ENCODE assay signal across 9 cellular contexts in genomic region chr10:84148006-84148597, GRCh38. TPM values are rescaled to one million over a fixed set of nuclear protein-coding genes. Genes with fewer than 3 reads are reported as not detected.
DNase-seq lines count a peak whose midpoint lies in the region; ATAC-seq, FAIRE-seq and TF ChIP-seq lines count a peak whose summit lies in the region.
"Not testable (repeated sequence)": the region's sequence is repeated elsewhere in the genome, so short reads cannot be mapped to it uniquely, and the experiment has no call there.
"Had no signal": no experiment of that assay in that cellular context is flagged by ENCODE, and none has a peak within 500 bp of the region (broad histone marks: within the 10 kb centered on the region; RNA-seq: fewer than 3 reads in every experiment).

No MANE protein-coding gene starts in this region.

- not testable (repeated sequence) for H3K4me2 ChIP-seq in Karpas-422 (ENCODE audit: low read depth, low read length, poor library complexity, severe bottlenecking); PC-9; K562 (ENCODE audit: insufficient read depth, low read length)

- not testable (repeated sequence) for H3K4me1 ChIP-seq in Karpas-422 (ENCODE audit: low read length); PC-9 (replicated peaks; ENCODE audit: insufficient read depth); K562 (replicated peaks in 1 of 2; ENCODE audit: control insufficient read depth in 2 of 2, insufficient read depth in 2 of 2, low read length in 2 of 2); gastroesophageal sphincter; naive thymus-derived CD4-positive, alpha-beta T cell (ENCODE audit: control insufficient read depth in 2 of 2, insufficient read depth in 2 of 2, low read length in 2 of 2)

- POLR2A ChIA-PET in PC-9 (lab: Charles Lee; ENCODE audit: unreplicated experiment): not testable (repeated sequence)
- POLR2A ChIA-PET in K562 (lab: Yijun Ruan, JAX): interaction anchor here (0.7 to 3.5 kb wide), 7 partner anchors 8 to 180 kb away, joined by 3 to 27 read pairs (median 3); partner anchors contain the start of genes CCSER2 and GHITM
- POLR2A ChIA-PET in naive thymus-derived CD4-positive, alpha-beta T cell (lab: Charles Lee): interaction anchor here (0.7 to 2.6 kb wide), 2 partner anchors 9 to 29 kb away, joined by 4 to 14 read pairs; partner anchors contain the start of gene GHITM

- H3K9me3 Mint-ChIP-seq in naive thymus-derived CD4-positive, alpha-beta T cell: not testable (repeated sequence)

- H3K36me3 Mint-ChIP-seq in naive thymus-derived CD4-positive, alpha-beta T cell: peaks cover 12 to 51% (median 30%) of the 10 kb centered on the region in 5 donors

- WGBS in K562 (ENCODE audit: insufficient coverage, low coverage, missing lambda C conversion rate): 81% methylated on average over 9 of the region's 9 CpGs
- WGBS in gastroesophageal sphincter (ENCODE audit: low coverage in 1 of 2), 2 donors: 69 to 81% methylated on average over 5 to 9 of the region's 9 CpGs

- not testable (repeated sequence) for H3K9me2 ChIP-seq in Karpas-422 (replicated peaks; ENCODE audit: insufficient read depth, low read length); PC-9 (ENCODE audit: insufficient read depth)

- not testable (repeated sequence) for H3K9ac ChIP-seq in Karpas-422 (ENCODE audit: low read length); K562 (ENCODE audit: insufficient read depth in 1 of 2, low read depth in 2 of 2, low read length in 2 of 2)

- H4K20me1 ChIP-seq in Karpas-422 (ENCODE audit: insufficient read depth, low read depth, low read length); K562 (replicated peaks; ENCODE audit: control insufficient read depth, insufficient read depth, low read length): not testable (repeated sequence)
- peaks cover 56% of the 10 kb centered on the region for H4K20me1 ChIP-seq in PC-9 (ENCODE audit: insufficient read depth)

- peaks cover 0 to 31% (median 22%) of the 10 kb centered on the region in 7 donors for H3K4me1 Mint-ChIP-seq in naive thymus-derived CD4-positive, alpha-beta T cell

- not testable (repeated sequence) for H3K27me3 ChIP-seq in H7 (ENCODE audit: control insufficient read depth, insufficient read depth, low read length); Karpas-422 (ENCODE audit: low read length); PC-9 (ENCODE audit: insufficient read depth, low read depth); K562 (ENCODE audit: control insufficient read depth in 2 of 2, insufficient read depth in 2 of 2, low read length in 2 of 2); gastroesophageal sphincter; naive thymus-derived CD4-positive, alpha-beta T cell (ENCODE audit: control insufficient read depth in 2 of 2, insufficient read depth in 2 of 2, low read length in 2 of 2)

- intact Hi-C loops in PC-9 (cut with micrococcal nuclease; ENCODE audit: unreplicated experiment) (loop anchor here (1.0 kb wide), 1 partner anchor 389 kb away; no protein-coding TSS in a partner anchor), K562 (cut with micrococcal nuclease) (loop anchor here (2.0 kb wide), 1 partner anchor 57 kb away; no protein-coding TSS in a partner anchor)
- intact Hi-C loops in naive thymus-derived CD4-positive, alpha-beta T cell (cut with micrococcal nuclease): loop anchor here (1.0 to 5.0 kb wide), 6 partner anchors 9 to 389 kb away; partner anchors contain the start of genes GHITM (in 2 of the 2) and CDHR1 (in 1 of the 2)

- not testable (repeated sequence) for H3K4me3 Mint-ChIP-seq in naive thymus-derived CD4-positive, alpha-beta T cell

- BruUV-seq in PC-9 (replicated peaks; lab: Mats Ljungman, UMichigan); K562 (replicated peaks; lab: Mats Ljungman, UMichigan): not testable (repeated sequence)

- H2AFZ ChIP-seq in Karpas-422 (ENCODE audit: low read length); PC-9; K562 (ENCODE audit: low read depth, low read length): not testable (repeated sequence)

- peak; percentile 9 for DNase-seq in GM04503 (ENCODE audit: low read depth)
- DNase-seq in H7: peak; percentile 29
- peak; percentile 56 for DNase-seq in Karpas-422
- peak in 1 of 2 experiments; percentile 55 for DNase-seq in PC-9
- peak; percentile 48 to 62 (median 54) for DNase-seq in K562 (ENCODE audit: extremely low read depth in 1 of 4, low spot score in 3 of 4)
- DNase-seq in naive thymus-derived CD4-positive, alpha-beta T cell: peak in 7 of 9 donors; percentile 19 to 50 (median 38)

- TF ChIP-seq CTCF in 22Rv1 (IDR thresholded peaks at IDR 0.05) (peak; percentile 85), PC-9 (conservative IDR thresholded peaks at IDR 0.05) (peak; percentile 88), K562 (IDR thresholded peaks at IDR 0.05 in 2 of 3, conservative IDR thresholded peaks at IDR 0.05 in 1 of 3; ENCODE audit: insufficient read depth in 2 of 3, low read depth in 1 of 3, low read length in 3 of 3) (peak; percentile 60 to 81 (median 66)), gastroesophageal sphincter (IDR thresholded peaks at IDR 0.05) (peak; percentile 44 to 61 (median 51))

- H3K27ac Mint-ChIP-seq in naive thymus-derived CD4-positive, alpha-beta T cell: peak overlapping the region in 1 of 9 donors; percentile 52

- peaks cover 25% of the 10 kb centered on the region for H3F3A ChIP-seq in PC-9 (ENCODE audit: insufficient read depth, low read depth)

- H3K27ac ChIP-seq in 22Rv1; Karpas-422 (ENCODE audit: low read length); PC-9; K562 (ENCODE audit: extremely low read depth, low read depth, low read length); gastroesophageal sphincter; naive thymus-derived CD4-positive, alpha-beta T cell (ENCODE audit: low read depth, low read length): not testable (repeated sequence)

- CTCF ChIA-PET in PC-9 (lab: Charles Lee): interaction anchor here (1.0 to 1.9 kb wide), 2 partner anchors 9 to 389 kb away, joined by 4 to 7 read pairs; no protein-coding TSS in a partner anchor
- CTCF ChIA-PET in K562 (lab: Yijun Ruan, JAX; ENCODE audit: low intra/inter-chr PET ratio): interaction anchor here (0.7 to 1.6 kb wide), 2 partner anchors 58 to 67 kb away, joined by 3 to 12 read pairs; no protein-coding TSS in a partner anchor
- CTCF ChIA-PET in naive thymus-derived CD4-positive, alpha-beta T cell (lab: Charles Lee): interaction anchor here (0.6 to 3.7 kb wide), 15 partner anchors 9 to 389 kb away, joined by 3 to 51 read pairs (median 3); partner anchors contain the start of genes CDHR1 and GHITM

- H3K36me3 ChIP-seq in H7 (replicated peaks; ENCODE audit: control insufficient read depth, insufficient read depth, low read length) (peaks cover 29% of the 10 kb centered on the region), Karpas-422 (ENCODE audit: insufficient read depth, low read length) (peaks cover 27% of the 10 kb centered on the region; the same call in 1 of the 2 replicates), PC-9 (ENCODE audit: low read depth) (peaks cover 82% of the 10 kb centered on the region), K562 (ENCODE audit: control insufficient read depth, insufficient read depth, low read length) (peaks cover 96% of the 10 kb centered on the region), gastroesophageal sphincter (peaks cover 27 to 100% of the 10 kb centered on the region in 2 donors)
- peaks cover 47 to 78% (median 55%) of the 10 kb centered on the region in 3 experiments for H3K36me3 ChIP-seq in naive thymus-derived CD4-positive, alpha-beta T cell (ENCODE audit: control insufficient read depth in 2 of 3, insufficient read depth in 3 of 3, low read length in 3 of 3)

- in situ Hi-C loops in K562 (cut with MboI): not testable (repeated sequence)

- TF ChIP-seq RAD21 in K562 (CRISPR knock-in tag; conservative IDR thresholded peaks at IDR 0.05 in 1 of 2, IDR thresholded peaks at IDR 0.05 in 1 of 2): peak; percentile 7 to 29; a peak in 2 of 4 replicates

- H3K9me3 ChIP-seq in Karpas-422 (ENCODE audit: low read length); PC-9 (ENCODE audit: insufficient read depth, low read depth); K562 (replicated peaks; ENCODE audit: control insufficient read depth, insufficient read depth, low read depth, low read length); gastroesophageal sphincter; naive thymus-derived CD4-positive, alpha-beta T cell (ENCODE audit: control insufficient read depth in 2 of 3, low read length in 3 of 3): not testable (repeated sequence)

- TF ChIP-seq EP300 in K562 (IDR thresholded peaks at IDR 0.05; ENCODE audit: low read length); gastroesophageal sphincter (IDR thresholded peaks at IDR 0.05): not testable (repeated sequence)

- not testable (repeated sequence) for H3K79me2 ChIP-seq in Karpas-422 (ENCODE audit: low read length); PC-9 (ENCODE audit: low read depth)
- H3K79me2 ChIP-seq in K562 (ENCODE audit: control insufficient read depth, insufficient read depth, low read length): peaks cover 12% of the 10 kb centered on the region; the same call in 2 of the 3 replicates

- H3K4me3 ChIP-seq in H7 (ENCODE audit: insufficient read depth, low read depth, low read length); Karpas-422 (ENCODE audit: low read length); PC-9; K562; gastroesophageal sphincter; naive thymus-derived CD4-positive, alpha-beta T cell (ENCODE audit: low read length): not testable (repeated sequence)

- FAIRE-seq in K562 (lab: Jason Lieb, UNC): not testable (repeated sequence)

- not testable (repeated sequence) for TF ChIP-seq POLR2A in K562 (conservative IDR thresholded peaks at IDR 0.05); gastroesophageal sphincter (IDR thresholded peaks at IDR 0.05)

- peak; percentile 86 for ATAC-seq in K562
- ATAC-seq in gastroesophageal sphincter: not testable (repeated sequence)
- ATAC-seq in naive thymus-derived CD4-positive, alpha-beta T cell: peak; percentile 91

- H3K27me3 Mint-ChIP-seq in naive thymus-derived CD4-positive, alpha-beta T cell: not testable (repeated sequence)

- not testable (repeated sequence) for H3K9me1 ChIP-seq in K562 (ENCODE audit: control insufficient read depth, insufficient read depth, low read length)

RNA-seq across cellular contexts. Expression of gene GHITM, which starts 8.8 kb away (rescaled TPM):
- total RNA-seq in H7 (2014; rRNA removed; shearing (Covaris generic)): 165 and 173 TPM in 2 replicates
- 78.4 and 82.3 TPM in 2 replicates for total RNA-seq in Karpas-422 (2014; rRNA removed; shearing (Covaris generic); ENCODE audit: low replicate concordance)
- total RNA-seq in PC-9 (2021) (268 and 291 TPM in 2 replicates), K562 (2014; rRNA removed) (353 and 382 TPM in 2 replicates), K562 (2014; rRNA removed; fragmentation: Illumina TruSeq; extraction: Trizol) (410 and 439 TPM in 2 replicates), K562 (2015; rRNA removed; fragmentation: Illumina TruSeq; extraction: Trizol) (319 and 332 TPM in 2 replicates), K562 (2021) (322 and 329 TPM in 2 replicates), gastroesophageal sphincter (100 to 1,000 TPM; 134 to 230 (median 190) TPM)
- total RNA-seq in K562 (2011; cell fraction: chromatin; rRNA removed; ENCODE audit: low replicate concordance): 28.3 and 42.0 TPM in 2 replicates
- total RNA-seq in K562 (2011; cell fraction: nucleolus; rRNA removed): 35.7 and 40.9 TPM in 2 replicates
- total RNA-seq in K562 (2011; cell fraction: nucleoplasm; rRNA removed): 48.2 and 55.7 TPM in 2 replicates
- polyA plus RNA-seq in K562 (2011; rRNA removed) (419 and 525 TPM in 2 replicates), K562 (2014; fragmentation: Illumina TruSeq; extraction: Trizol) (335 and 347 TPM in 2 replicates), K562 (2014; fragmentation: Nextera tagmentation; extraction: Ambion mirVana) (1,000 to 10,000 TPM; 1,201 to 1,258 TPM), K562 (2014; rRNA removed) (386 and 401 TPM in 2 replicates)
- polyA plus RNA-seq in K562 (2011; cell fraction: cytosol; rRNA removed): 238 and 341 TPM in 2 replicates
- polyA plus RNA-seq in K562 (2011; cell fraction: nucleus; rRNA removed): 70.0 and 123 TPM in 2 replicates
- 352 and 522 TPM in 2 replicates for polyA plus RNA-seq in K562 (2012)
- 349 and 350 TPM in 2 replicates for polyA minus RNA-seq in K562 (2011; rRNA and poly(A)+ RNA removed)
- polyA minus RNA-seq in K562 (2011; cell fraction: cytosol; rRNA and poly(A)+ RNA removed): 107 and 129 TPM in 2 replicates
- polyA minus RNA-seq in K562 (2011; cell fraction: nucleus; rRNA and poly(A)+ RNA removed): 22.6 and 44.9 TPM in 2 replicates
- 100 to 1,000 TPM in 1 of 5 experiments, 10 to 100 TPM in 4; 61.5 to 115 (median 76.3) TPM for total RNA-seq in naive thymus-derived CD4-positive, alpha-beta T cell
- 100 to 1,000 TPM; 234 to 312 TPM for polyA plus RNA-seq in naive thymus-derived CD4-positive, alpha-beta T cell

RNA-seq across cellular contexts. Expression of gene GPR15LG, which starts 25.5 kb away (rescaled TPM):
- total RNA-seq in H7 (2014; rRNA removed; shearing (Covaris generic)): not detected in 2 replicates
- not detected in 2 replicates for total RNA-seq in Karpas-422 (2014; rRNA removed; shearing (Covaris generic); ENCODE audit: low replicate concordance)
- total RNA-seq in PC-9 (2021): not detected in 2 replicates
- total RNA-seq in K562 (2011; cell fraction: chromatin; rRNA removed; ENCODE audit: low replicate concordance): not detected in 2 replicates
- total RNA-seq in K562 (2011; cell fraction: nucleolus; rRNA removed): not detected in 2 replicates
- not detected in 2 replicates for total RNA-seq in K562 (2011; cell fraction: nucleoplasm; rRNA removed)
- total RNA-seq in K562 (2014; rRNA removed): not detected in 2 replicates
- total RNA-seq in K562 (2014; rRNA removed; fragmentation: Illumina TruSeq; extraction: Trizol): not detected in 2 replicates
- total RNA-seq in K562 (2015; rRNA removed; fragmentation: Illumina TruSeq; extraction: Trizol): 0.51 TPM in 1 of 2 replicates, not detected in the other
- total RNA-seq in K562 (2021): not detected in 2 replicates
- polyA plus RNA-seq in K562 (2011; rRNA removed): not detected in 2 replicates
- polyA plus RNA-seq in K562 (2011; cell fraction: cytosol; rRNA removed): not detected in 2 replicates
- polyA plus RNA-seq in K562 (2011; cell fraction: nucleus; rRNA removed): not detected in 2 replicates
- not detected in 2 replicates for polyA plus RNA-seq in K562 (2012)
- polyA plus RNA-seq in K562 (2014; fragmentation: Illumina TruSeq; extraction: Trizol): not detected in 2 replicates
- polyA plus RNA-seq in K562 (2014; fragmentation: Nextera tagmentation; extraction: Ambion mirVana): not detected
- polyA plus RNA-seq in K562 (2014; rRNA removed): not detected in 2 replicates
- polyA minus RNA-seq in K562 (2011; rRNA and poly(A)+ RNA removed): not detected in 2 replicates
- not detected in 2 replicates for polyA minus RNA-seq in K562 (2011; cell fraction: cytosol; rRNA and poly(A)+ RNA removed)
- polyA minus RNA-seq in K562 (2011; cell fraction: nucleus; rRNA and poly(A)+ RNA removed): not detected in 2 replicates
- total RNA-seq in gastroesophageal sphincter: 10 to 100 TPM in 1 of 4 donors, 1 to 10 TPM in 1, not detected in 2; 1.2 to 10.1 TPM
- total RNA-seq in naive thymus-derived CD4-positive, alpha-beta T cell: not detected
- not detected for polyA plus RNA-seq in naive thymus-derived CD4-positive, alpha-beta T cell
- total RNA-seq: T-helper 1 cell treated with Interleukin-12 subunit alpha and Interleukin-12 subunit beta and Interleukin-4 antibody, amounts not matched to agents 30 ng/mL and 1 ng/mL, for 36 hours had no signal

RNA-seq across cellular contexts. Expression of gene CDHR1, which starts 46.2 kb away (rescaled TPM):
- total RNA-seq in H7 (2014; rRNA removed; shearing (Covaris generic)): 0.90 and 1.7 TPM in 2 replicates
- not detected in 2 replicates for total RNA-seq in Karpas-422 (2014; rRNA removed; shearing (Covaris generic); ENCODE audit: low replicate concordance)
- not detected in 2 replicates for total RNA-seq in PC-9 (2021)
- 7.3 and 9.6 TPM in 2 replicates for total RNA-seq in K562 (2011; cell fraction: chromatin; rRNA removed; ENCODE audit: low replicate concordance)
- total RNA-seq in K562 (2011; cell fraction: nucleolus; rRNA removed): 5.5 and 6.0 TPM in 2 replicates
- 3.8 and 5.6 TPM in 2 replicates for total RNA-seq in K562 (2011; cell fraction: nucleoplasm; rRNA removed)
- 0.23 and 0.29 TPM in 2 replicates for total RNA-seq in K562 (2014; rRNA removed)
- total RNA-seq in K562 (2014; rRNA removed; fragmentation: Illumina TruSeq; extraction: Trizol): 0.07 and 0.26 TPM in 2 replicates
- 0.07 and 0.11 TPM in 2 replicates for total RNA-seq in K562 (2015; rRNA removed; fragmentation: Illumina TruSeq; extraction: Trizol)
- 0.20 and 0.56 TPM in 2 replicates for total RNA-seq in K562 (2021)
- polyA plus RNA-seq in K562 (2011; rRNA removed): 0.99 and 2.1 TPM in 2 replicates
- 0.40 and 1.1 TPM in 2 replicates for polyA plus RNA-seq in K562 (2011; cell fraction: cytosol; rRNA removed)
- 7.8 and 11.0 TPM in 2 replicates for polyA plus RNA-seq in K562 (2011; cell fraction: nucleus; rRNA removed)
- polyA plus RNA-seq in K562 (2012): 0.44 and 0.76 TPM in 2 replicates
- 0.29 and 0.33 TPM in 2 replicates for polyA plus RNA-seq in K562 (2014; fragmentation: Illumina TruSeq; extraction: Trizol)
- polyA plus RNA-seq in K562 (2014; fragmentation: Nextera tagmentation; extraction: Ambion mirVana): under 1 TPM; 0.03 to 0.10 TPM
- 0.30 and 0.46 TPM in 2 replicates for polyA plus RNA-seq in K562 (2014; rRNA removed)
- polyA minus RNA-seq in K562 (2011; rRNA and poly(A)+ RNA removed): 0.77 and 0.81 TPM in 2 replicates
- polyA minus RNA-seq in K562 (2011; cell fraction: cytosol; rRNA and poly(A)+ RNA removed): 0.73 and 0.86 TPM in 2 replicates
- polyA minus RNA-seq in K562 (2011; cell fraction: nucleus; rRNA and poly(A)+ RNA removed): 0.67 and 1.9 TPM in 2 replicates
- under 1 TPM in 2 of 4 donors, not detected in 2; 0.10 to 0.67 TPM for total RNA-seq in gastroesophageal sphincter
- total RNA-seq in naive thymus-derived CD4-positive, alpha-beta T cell: 1 to 10 TPM in 1 of 5 experiments, under 1 TPM in 3, not detected in 1; 0.15 to 1.6 (median 0.43) TPM
- under 1 TPM in 1 of 2 donors, not detected in 1; 0.16 TPM for polyA plus RNA-seq in naive thymus-derived CD4-positive, alpha-beta T cell
